In genomic region chr3:9153763-9154601, GRCh38 we compare ENCODE assay signal across 13 cellular contexts.
DNase-seq lines count a peak whose midpoint lies in the region; ATAC-seq and TF ChIP-seq lines count a peak whose summit lies in the region.
"Had no signal": no experiment of that assay in that cellular context is flagged by ENCODE, and none has a peak within 500 bp of the region (broad histone marks: within the 10 kb centered on the region; RNA-seq: fewer than 3 reads in every experiment).

No MANE protein-coding gene starts in this region.

- no peak overlapping the region for H3K9ac ChIP-seq in BLaER1

- peak in 1 of 2 donors; percentile 8 for TF ChIP-seq POLR2A in gastrocnemius medialis (IDR thresholded peaks at IDR 0.05)

- DNase-seq in cerebellar cortex (ENCODE audit: low spot score), result peak; percentile 71
- DNase-seq in iPS-NIHi11 (ENCODE audit: low spot score), result peak; percentile 34
- peak; percentile 73 to 92 for DNase-seq in gastrocnemius medialis
- DNase-seq in NCI-H2029 (lab: John Stamatoyannopoulos, UW), result no peak
- DNase-seq: activated CD4-positive, CD25-positive, alpha-beta regulatory T cell treated with anti-CD3 and anti-CD28 coated beads, Interleukin-2, amount 50 U/mL, for 72 hours; activated T-cell treated with anti-CD3 and anti-CD28 coated beads, Interleukin-2, amount 50 U/mL, for 72 hours; effector memory CD4-positive, alpha-beta T cell; hippocampal formation; NCI-H2107 had no signal

- TF ChIP-seq CTCF in gastrocnemius medialis (IDR thresholded peaks at IDR 0.05 in 4 of 5, conservative IDR thresholded peaks at IDR 0.05 in 1 of 5), result no peak

- intact Hi-C loops in gastrocnemius medialis (cut with DNase I; ENCODE audit: low total_unique reads), result loop anchor here (1.0 to 10.0 kb wide), 4 partner anchors 12 to 652 kb away; partner anchors contain the start of genes LMCD1 and SETD5

- H3K27ac ChIP-seq in BLaER1, result no peak overlapping the region
- peak overlapping the region; percentile 81 to 87 (median 82) for H3K27ac ChIP-seq in gastrocnemius medialis

- in situ Hi-C loops in gastrocnemius medialis (cut with MboI; ENCODE audit: low sequenced_read_pairs in 4 of 4), result no loop called here

- H3K27me3 ChIP-seq in BLaER1, result no peaks in the 10 kb centered on the region
- H3K27me3 ChIP-seq in gastrocnemius medialis, result no peaks in the 10 kb centered on the region

- no peaks in the 10 kb centered on the region for H4K20me1 ChIP-seq in BLaER1

- H3K4me3 ChIP-seq in BLaER1 (no peak overlapping the region), gastrocnemius medialis (peak overlapping the region; percentile 12 to 42 (median 28))

- peaks cover 17% of the 10 kb centered on the region for H3K36me3 ChIP-seq in BLaER1
- H3K36me3 ChIP-seq in gastrocnemius medialis, result no peaks in the 10 kb centered on the region

- H3K9me3 ChIP-seq in BLaER1 (peaks cover 36% of the 10 kb centered on the region), gastrocnemius medialis (no peaks in the 10 kb centered on the region)

- H3K4me1 ChIP-seq in BLaER1 (peaks cover 18% of the 10 kb centered on the region), gastrocnemius medialis (peaks cover 21 to 29% of the 10 kb centered on the region in 2 donors)

- ATAC-seq in gastrocnemius medialis, result peak; percentile 81 to 84
- ATAC-seq in esophagus mucosa, result no peak
- no peak for ATAC-seq in GM19452 (IDR thresholded peaks at IDR 0.05; ENCODE audit: unreplicated experiment)
- no peak for ATAC-seq in GM21447 (IDR thresholded peaks at IDR 0.05; ENCODE audit: unreplicated experiment)
- ATAC-seq: activated T-cell treated with anti-CD3 and anti-CD28 coated beads, Interleukin-2, amount 50 U/mL, for 72 hours had no signal

- peak overlapping the region; percentile 9; the same call in 1 of the 2 replicates for H3K4me2 ChIP-seq in BLaER1

Comparison
In these comparisons a context has a peak if more than half of its experiments do, and no peak if none do; other contexts are left out.
1. ATAC-seq: peak in gastrocnemius medialis (2 of 2); none in esophagus mucosa (single experiment), GM19452 (single experiment) and GM21447 (single experiment).